1 cellular context compared by ENCODE assay signal in genomic region chr12:26109343-26109841, GRCh38.
TF ChIP-seq lines count a peak whose summit lies in the region.

No MANE protein-coding gene starts in this region.

TF ChIP-seq in HEK293, 187 proteins besides CTCF, POLR2A, EP300 and RAD21 (continued from another document):
- TF ChIP-seq AEBP2 (tag by site-specific recombination; IDR thresholded peaks at IDR 0.05; ENCODE audit: borderline replicate concordance), result no peak
- TF ChIP-seq ZNF121 (tag by site-specific recombination; IDR thresholded peaks at IDR 0.05), result no peak
- TF ChIP-seq YY1 (tag by site-specific recombination; IDR thresholded peaks at IDR 0.05), result no peak
- no peak for TF ChIP-seq PBX3 (CRISPR knock-in tag; IDR thresholded peaks at IDR 0.05)
- TF ChIP-seq ZNF341 (tag by site-specific recombination; IDR thresholded peaks at IDR 0.05; ENCODE audit: low read depth), result no peak
- peak; percentile 51; the same call in 1 of the 2 replicates for TF ChIP-seq SCRT1 (tag by site-specific recombination; IDR thresholded peaks at IDR 0.05; ENCODE audit: borderline replicate concordance)
- no peak for TF ChIP-seq KLF16 (tag by site-specific recombination; IDR thresholded peaks at IDR 0.05)
- TF ChIP-seq SETDB1 (IDR thresholded peaks at IDR 0.05; ENCODE audit: insufficient read length, low read length), result no peak
- TF ChIP-seq ZSCAN30 (tag by site-specific recombination; IDR thresholded peaks at IDR 0.05), result no peak
- TF ChIP-seq EGR2 (tag by site-specific recombination; IDR thresholded peaks at IDR 0.05; ENCODE audit: low read depth), result no peak
- TF ChIP-seq ZNF747 (tag by site-specific recombination; IDR thresholded peaks at IDR 0.05), result no peak
- TF ChIP-seq ZNF664 (tag by site-specific recombination; IDR thresholded peaks at IDR 0.05), result no peak
- no peak for TF ChIP-seq MZF1 (tag by site-specific recombination; IDR thresholded peaks at IDR 0.05; ENCODE audit: borderline replicate concordance)
- no peak for TF ChIP-seq ZNF391 (tag by site-specific recombination; IDR thresholded peaks at IDR 0.05; ENCODE audit: borderline replicate concordance, low read depth)
- TF ChIP-seq SP7 (tag by site-specific recombination; IDR thresholded peaks at IDR 0.05), result peak; percentile 22; the same call in 1 of the 2 replicates
- no peak for TF ChIP-seq ZNF157 (tag by site-specific recombination; IDR thresholded peaks at IDR 0.05)
- TF ChIP-seq ZNF114 (tag by site-specific recombination; IDR thresholded peaks at IDR 0.05), result no peak
- no peak for TF ChIP-seq MYNN (tag by site-specific recombination; IDR thresholded peaks at IDR 0.05; ENCODE audit: borderline replicate concordance)
- TF ChIP-seq ZNF785 (tag by site-specific recombination; IDR thresholded peaks at IDR 0.05), result no peak
- TF ChIP-seq ZNF621 (tag by site-specific recombination; IDR thresholded peaks at IDR 0.05), result no peak
- TF ChIP-seq ZNF175 (tag by site-specific recombination; IDR thresholded peaks at IDR 0.05), result no peak
- TF ChIP-seq ZNF529 (tag by site-specific recombination; IDR thresholded peaks at IDR 0.05; ENCODE audit: insufficient replicate concordance), result no peak
- TF ChIP-seq ZNF133 (tag by site-specific recombination; IDR thresholded peaks at IDR 0.05), result no peak
- TF ChIP-seq ZEB2 (tag by site-specific recombination; IDR thresholded peaks at IDR 0.05), result no peak
- no peak for TF ChIP-seq GLI2 (tag by site-specific recombination; IDR thresholded peaks at IDR 0.05; ENCODE audit: borderline replicate concordance, low read depth)
- no peak for TF ChIP-seq ZNF658 (tag by site-specific recombination; IDR thresholded peaks at IDR 0.05)
- peak; percentile 64; the same call in 1 of the 2 replicates for TF ChIP-seq ZSCAN16 (tag by site-specific recombination; IDR thresholded peaks at IDR 0.05)
- TF ChIP-seq ZNF311 (tag by site-specific recombination; IDR thresholded peaks at IDR 0.05; ENCODE audit: borderline replicate concordance), result no peak
- TF ChIP-seq GLI4 (tag by site-specific recombination; IDR thresholded peaks at IDR 0.05), result no peak
- no peak for TF ChIP-seq ZNF654 (tag by site-specific recombination; IDR thresholded peaks at IDR 0.05; ENCODE audit: low read depth)
- TF ChIP-seq HOXD13 (CRISPR knock-in tag; IDR thresholded peaks at IDR 0.05; ENCODE audit: borderline replicate concordance), result no peak
- TF ChIP-seq ZNF274 (IDR thresholded peaks at IDR 0.05; ENCODE audit: low read length), result no peak
- TF ChIP-seq ZNF274 (tag by site-specific recombination; IDR thresholded peaks at IDR 0.05; ENCODE audit: borderline replicate concordance), result no peak
- TF ChIP-seq ZNF335 (tag by site-specific recombination; conservative IDR thresholded peaks at IDR 0.05), result no peak
- TF ChIP-seq ZNF19 (tag by site-specific recombination; IDR thresholded peaks at IDR 0.05; ENCODE audit: low read depth), result no peak
- no peak for TF ChIP-seq PRDM4 (tag by site-specific recombination; IDR thresholded peaks at IDR 0.05)
- no peak for TF ChIP-seq ZNF394 (tag by site-specific recombination; IDR thresholded peaks at IDR 0.05; ENCODE audit: borderline replicate concordance)
